Comparison of ENCODE assay signal across 15 cellular contexts in genomic region chr18:78976697-78977626, GRCh38. TPM values are rescaled to one million over a fixed set of nuclear protein-coding genes. Genes with fewer than 3 reads are reported as not detected.
DNase-seq lines count a peak whose midpoint lies in the region; ATAC-seq and TF ChIP-seq lines count a peak whose summit lies in the region.
"Had no signal": no experiment of that assay in that cellular context is flagged by ENCODE, and none has a peak within 500 bp of the region (broad histone marks: within the 10 kb centered on the region; RNA-seq: fewer than 3 reads in every experiment).

No MANE protein-coding gene starts in this region.

- peaks cover 0 to 1% (median 0%) of the 10 kb centered on the region in 3 donors for H3K36me3 Mint-ChIP-seq in CD8-positive, alpha-beta memory T cell
- H3K36me3 Mint-ChIP-seq in chondrocyte (ENCODE audit: low read depth) (peaks cover 3% of the 10 kb centered on the region), nephron (ENCODE audit: low read depth) (no peaks in the 10 kb centered on the region)

- H3K9me3 ChIP-seq in CD8-positive, alpha-beta memory T cell (ENCODE audit: low read length): no peaks in the 10 kb centered on the region
- H3K9me3 ChIP-seq in HUES48 (ENCODE audit: control insufficient read depth, insufficient read depth, low read length): no peaks in the 10 kb centered on the region; the same call in 1 of the 2 replicates

- H3K9me3 Mint-ChIP-seq in CD8-positive, alpha-beta memory T cell: peaks cover 0 to 5% (median 4%) of the 10 kb centered on the region in 5 donors
- peaks cover 4% of the 10 kb centered on the region for H3K9me3 Mint-ChIP-seq in chondrocyte (ENCODE audit: low read depth)
- peaks cover 8% of the 10 kb centered on the region for H3K9me3 Mint-ChIP-seq in nephron
- H3K9me3 Mint-ChIP-seq: activated T-helper 17 cell treated with anti-CD3 and anti-CD28 coated beads, Interleukin-2, amount 50 U/mL, for 72 hours had no signal

- peaks cover 13 to 26% (median 15%) of the 10 kb centered on the region in 3 donors for H3K4me1 Mint-ChIP-seq in CD8-positive, alpha-beta memory T cell
- H3K4me1 Mint-ChIP-seq in chondrocyte (ENCODE audit: low read depth) (peaks cover 10% of the 10 kb centered on the region), nephron (peaks cover 29% of the 10 kb centered on the region)

- peak overlapping the region in 4 of 7 donors; percentile 9 to 79 (median 32) for H3K4me3 Mint-ChIP-seq in CD8-positive, alpha-beta memory T cell
- H3K4me3 Mint-ChIP-seq in chondrocyte (ENCODE audit: unreplicated experiment) (no peak overlapping the region), nephron (peak overlapping the region; percentile 69 to 80 (median 72))

- no peak for DNase-seq in CD8-positive, alpha-beta memory T cell
- peak; percentile 75 for DNase-seq in chondrocyte (ENCODE audit: low spot score)
- no peak for DNase-seq in NCI-H187 treated with DMSO at 0.1 percent for 48 hours (lab: John Stamatoyannopoulos, UW)
- DNase-seq in NCI-H2081 (lab: John Stamatoyannopoulos, UW): no peak
- DNase-seq in activated CD8-positive, alpha-beta memory T cell treated with anti-CD3 and anti-CD28 coated beads, Interleukin-2, amount 50 U/mL, for 48 hours: no peak
- DNase-seq: activated CD4-positive, alpha-beta T cell treated with anti-CD3 and anti-CD28 coated beads for 1 hour; DMS153; NCI-H510A treated with DMSO at 0.1 percent for 48 hours; stimulated activated naive CD4-positive, alpha-beta T cell treated with Interleukin-2 at 50 U/mL for 16 hours had no signal

- no peaks in the 10 kb centered on the region for H3K36me3 ChIP-seq in CD8-positive, alpha-beta memory T cell (ENCODE audit: insufficient read depth, low read length)
- H3K36me3 ChIP-seq in HUES48 (ENCODE audit: control insufficient read depth, insufficient read depth, low read length): no peaks in the 10 kb centered on the region

- H3K27ac ChIP-seq in CD8-positive, alpha-beta memory T cell (ENCODE audit: low read depth, low read length): no peak overlapping the region
- no peak overlapping the region for H3K27ac ChIP-seq in HUES48 (ENCODE audit: low read depth, low read length)

- H3K4me3 ChIP-seq in CD8-positive, alpha-beta memory T cell (ENCODE audit: low read length): no peak overlapping the region
- peak overlapping the region; percentile 55 for H3K4me3 ChIP-seq in HUES48 (ENCODE audit: low read depth, low read length)

- peaks cover 51 to 60% of the 10 kb centered on the region in 2 donors for H3K27me3 Mint-ChIP-seq in CD8-positive, alpha-beta memory T cell
- H3K27me3 Mint-ChIP-seq in chondrocyte (ENCODE audit: low read depth): peaks cover 56% of the 10 kb centered on the region
- H3K27me3 Mint-ChIP-seq in nephron (ENCODE audit: low read depth): peaks cover 75% of the 10 kb centered on the region

- H3K4me1 ChIP-seq in CD8-positive, alpha-beta memory T cell (ENCODE audit: insufficient read depth, low read length): no peaks in the 10 kb centered on the region
- H3K4me1 ChIP-seq in HUES48 (ENCODE audit: control insufficient read depth, insufficient read depth, low read length): peaks cover 41% of the 10 kb centered on the region

- H3K27ac Mint-ChIP-seq in CD8-positive, alpha-beta memory T cell: peak overlapping the region in 2 of 8 donors; percentile 14 to 30
- H3K27ac Mint-ChIP-seq in chondrocyte (ENCODE audit: unreplicated experiment) (no peak overlapping the region), nephron (peak overlapping the region in 1 of 3 experiments; percentile 5)
- H3K27ac Mint-ChIP-seq: activated T-helper 17 cell treated with anti-CD3 and anti-CD28 coated beads, Interleukin-2, amount 50 U/mL, for 72 hours had no signal

- POLR2A ChIA-PET in CD8-positive, alpha-beta memory T cell (lab: Charles Lee): no interaction called here

- H3K9ac ChIP-seq in HUES48 (ENCODE audit: low read depth, low read length): no peak overlapping the region

- ATAC-seq in GM21367 (IDR thresholded peaks at IDR 0.05; ENCODE audit: unreplicated experiment): no peak
- ATAC-seq: activated T-helper 17 cell treated with anti-CD3 and anti-CD28 coated beads, Interleukin-2, amount 50 U/mL, for 72 hours had no signal

- CTCF ChIA-PET in CD8-positive, alpha-beta memory T cell (lab: Charles Lee): no interaction called here

- H3K27me3 ChIP-seq in CD8-positive, alpha-beta memory T cell (ENCODE audit: insufficient read depth, low read length, poor library complexity, severe bottlenecking): peaks cover 23% of the 10 kb centered on the region
- peaks cover 70% of the 10 kb centered on the region for H3K27me3 ChIP-seq in HUES48 (ENCODE audit: control insufficient read depth, insufficient read depth, low read length)

- no peak for TF ChIP-seq CTCF in chondrocyte (IDR thresholded peaks at IDR 0.05)
- TF ChIP-seq CTCF in nephron (IDR thresholded peaks at IDR 0.05; ENCODE audit: unreplicated experiment in 3 of 3): no peak

RNA-seq across cellular contexts. Expression of gene SALL3, which starts 2.7 kb away (rescaled TPM):
- total RNA-seq in CD8-positive, alpha-beta memory T cell: not detected
- polyA plus RNA-seq in CD8-positive, alpha-beta memory T cell: not detected
- total RNA-seq in chondrocyte: not detected in 3 replicates
- total RNA-seq: activated T-helper 17 cell treated with anti-CD3 and anti-CD28 coated beads, Interleukin-2, amount 50 U/mL, for 72 hours; lung microvascular endothelial cell; skeletal muscle tissue had no signal
